In genomic region chr19:35161434-35161743, GRCh38 we compare ENCODE assay signal across 1 cellular context.
TF ChIP-seq lines count a peak whose summit lies in the region.

No MANE protein-coding gene starts in this region.

TF ChIP-seq in GM12878, 131 proteins besides CTCF, POLR2A, EP300 and RAD21:
- TF ChIP-seq TCF3 (IDR thresholded peaks at IDR 0.05; ENCODE audit: borderline replicate concordance, insufficient read depth, low read depth, low read length) (no peak), SREBF1 (IDR thresholded peaks at IDR 0.05; ENCODE audit: low read length) (no peak), SMC3 (IDR thresholded peaks at IDR 0.05; ENCODE audit: borderline replicate concordance, low read length) (no peak), SRF (IDR thresholded peaks at IDR 0.05; ENCODE audit: low read depth in 2 of 2, low read length in 2 of 2) (no peak), PAX5 (IDR thresholded peaks at IDR 0.05; ENCODE audit: borderline replicate concordance, low read depth, low read length) (no peak), EGR1 (IDR thresholded peaks at IDR 0.05; ENCODE audit: borderline replicate concordance in 1 of 2, low read depth in 2 of 2, low read length in 2 of 2) (no peak), ZNF622 (IDR thresholded peaks at IDR 0.05) (no peak), TAF1 (IDR thresholded peaks at IDR 0.05; ENCODE audit: borderline replicate concordance, low read depth, low read length) (no peak), ZBTB4 (CRISPR knock-in tag; IDR thresholded peaks at IDR 0.05) (no peak), EZH2 (IDR thresholded peaks at IDR 0.05; ENCODE audit: borderline replicate concordance, control insufficient read depth, low read depth, low read length) (no peak), KDM1A (IDR thresholded peaks at IDR 0.05; ENCODE audit: borderline replicate concordance) (no peak), FOXM1 (IDR thresholded peaks at IDR 0.05; ENCODE audit: low read depth, low read length) (no peak), ATF3 (IDR thresholded peaks at IDR 0.05; ENCODE audit: borderline replicate concordance, extremely low read depth, low read depth, low read length) (no peak), NFXL1 (IDR thresholded peaks at IDR 0.05; ENCODE audit: borderline replicate concordance) (no peak)
